In genomic region chr15:68795298-68795848, GRCh38 we compare ENCODE assay signal across 8 cellular contexts. TPM values are rescaled to one million over a fixed set of nuclear protein-coding genes. Genes with fewer than 3 reads are reported as not detected.
A peak's percentile ranks its signal among the peaks of the same experiment; 100 is the strongest.
DNase-seq lines count a peak whose midpoint lies in the region; ATAC-seq and TF ChIP-seq lines count a peak whose summit lies in the region.

No MANE protein-coding gene starts in this region.

- H3K4me3 Mint-ChIP-seq in activated naive CD8-positive, alpha-beta T cell treated with anti-CD3 and anti-CD28 coated beads, Interleukin-2, amount 10 ng/mL, durations not matched to agents 7 days and 5 days, result peak overlapping the region; percentile 62

- ATAC-seq in HG02571 (IDR thresholded peaks at IDR 0.05; ENCODE audit: unreplicated experiment) (peak; percentile 60), Right ventricle myocardium inferior (peak; percentile 94), thoracic aorta (ENCODE audit: insufficient number of reproducible peaks, low FRiP score, low read depth) (peak; percentile 79)
- ATAC-seq in activated naive CD8-positive, alpha-beta T cell treated with anti-CD3 and anti-CD28 coated beads, Interleukin-2, amount 10 ng/mL, durations not matched to agents 7 days and 5 days (ENCODE audit: low read depth), result peak; percentile 72

- H3K79me2 ChIP-seq in OCI-LY3 (ENCODE audit: low read length), result peaks cover 100% of the 10 kb centered on the region

- no peaks in the 10 kb centered on the region for H3K9me3 ChIP-seq in OCI-LY3 (ENCODE audit: insufficient read depth, low read length)
- no peaks in the 10 kb centered on the region for H3K9me3 ChIP-seq in thoracic aorta

- peak overlapping the region; percentile 93 for H3K4me2 ChIP-seq in OCI-LY3 (ENCODE audit: low read length)

- H3K4me1 ChIP-seq in OCI-LY3 (ENCODE audit: low read length), result peaks cover 92% of the 10 kb centered on the region
- H3K4me1 ChIP-seq in thoracic aorta (ENCODE audit: control insufficient read depth in 1 of 2, low read depth in 2 of 2), result peaks cover 35 to 78% of the 10 kb centered on the region in 2 donors

- H3K36me3 ChIP-seq in OCI-LY3 (replicated peaks; ENCODE audit: low read depth, low read length) (peaks cover 34% of the 10 kb centered on the region), thoracic aorta (no peaks in the 10 kb centered on the region)

- TF ChIP-seq CTCF in OCI-LY3 (IDR thresholded peaks at IDR 0.05; ENCODE audit: low read depth, low read length) (no peak), thoracic aorta (IDR thresholded peaks at IDR 0.05) (no peak)

- H3K27me3 ChIP-seq in OCI-LY3 (ENCODE audit: low read depth, low read length), result no peaks in the 10 kb centered on the region
- no peaks in the 10 kb centered on the region for H3K27me3 ChIP-seq in thoracic aorta (replicated peaks; ENCODE audit: insufficient read depth)

- peak; percentile 86 for DNase-seq in EH (ENCODE audit: low read depth)
- peak; percentile 64 for DNase-seq in activated naive CD8-positive, alpha-beta T cell treated with anti-CD3 and anti-CD28 coated beads, Interleukin-2, amount 10 ng/mL, durations not matched to agents 7 days and 5 days
- DNase-seq in Right ventricle myocardium inferior (ENCODE audit: missing footprints), result peak; percentile 97
- DNase-seq in occipital lobe (lab: John Stamatoyannopoulos, UW), result peak; percentile 93
- peak; percentile 74 for DNase-seq in thoracic aorta (ENCODE audit: low spot score)
- DNase-seq in HT-29 (ENCODE audit: low spot score), result no peak

- POLR2A ChIA-PET in activated naive CD8-positive, alpha-beta T cell treated with anti-CD3 and anti-CD28 coated beads, Interleukin-2, amount 10 ng/mL, durations not matched to agents 7 days and 5 days (lab: Charles Lee), result interaction anchor here (0.9 to 5.8 kb wide), 2 partner anchors 16 to 22 kb away, joined by 3 to 95 read pairs; partner anchors contain the start of gene ANP32A

- peaks cover 5% of the 10 kb centered on the region for H3K36me3 Mint-ChIP-seq in activated naive CD8-positive, alpha-beta T cell treated with anti-CD3 and anti-CD28 coated beads, Interleukin-2, amount 10 ng/mL, durations not matched to agents 7 days and 5 days

- peaks cover 80% of the 10 kb centered on the region for H3K4me1 Mint-ChIP-seq in activated naive CD8-positive, alpha-beta T cell treated with anti-CD3 and anti-CD28 coated beads, Interleukin-2, amount 10 ng/mL, durations not matched to agents 7 days and 5 days

- peak overlapping the region; percentile 67 for H3K27ac ChIP-seq in OCI-LY3 (ENCODE audit: low read length)
- H3K27ac ChIP-seq in thoracic aorta, result peak overlapping the region; percentile 5 to 58

- no peak overlapping the region for H2AFZ ChIP-seq in OCI-LY3 (ENCODE audit: low read depth, low read length)

- H3K4me3 ChIP-seq in OCI-LY3 (ENCODE audit: low read length) (peak overlapping the region; percentile 70), thoracic aorta (peak overlapping the region; percentile 51)

- H4K20me1 ChIP-seq in OCI-LY3 (ENCODE audit: insufficient read depth, low read length), result peaks cover 100% of the 10 kb centered on the region

- peak overlapping the region; percentile 64 for H3K9ac ChIP-seq in OCI-LY3 (ENCODE audit: low read length)

- intact Hi-C loops in Right ventricle myocardium inferior (cut with DNase I), result loop anchor here (2.0 kb wide), 1 partner anchor 23 kb away; no protein-coding TSS in a partner anchor

- H3K27me3 Mint-ChIP-seq in activated naive CD8-positive, alpha-beta T cell treated with anti-CD3 and anti-CD28 coated beads, Interleukin-2, amount 10 ng/mL, durations not matched to agents 7 days and 5 days, result no peaks in the 10 kb centered on the region

- no peaks in the 10 kb centered on the region for H3K9me3 Mint-ChIP-seq in activated naive CD8-positive, alpha-beta T cell treated with anti-CD3 and anti-CD28 coated beads, Interleukin-2, amount 10 ng/mL, durations not matched to agents 7 days and 5 days

- H3K27ac Mint-ChIP-seq in activated naive CD8-positive, alpha-beta T cell treated with anti-CD3 and anti-CD28 coated beads, Interleukin-2, amount 10 ng/mL, durations not matched to agents 7 days and 5 days, result peak overlapping the region; percentile 71

RNA-seq across cellular contexts. Expression of gene ANP32A, which starts 25.3 kb away (rescaled TPM):
- total RNA-seq in activated naive CD8-positive, alpha-beta T cell treated with anti-CD3 and anti-CD28 coated beads, Interleukin-2, amount 10 ng/mL, durations not matched to agents 7 days and 5 days, result 100 to 1,000 TPM; 174 to 177 TPM
- total RNA-seq in Right ventricle myocardium inferior (134 TPM), occipital lobe (109 TPM), thoracic aorta (10 to 100 TPM; 46.0 to 54.2 TPM)
- 91.6 and 113 TPM in 2 replicates for total RNA-seq in HT-29 (2014; rRNA removed; shearing (Covaris generic))
